Comparison of ENCODE assay signal across 29 cellular contexts in genomic region chr5:151259931-151260330, GRCh38. TPM values are rescaled to one million over a fixed set of nuclear protein-coding genes. Genes with fewer than 3 reads are reported as not detected.
"Had no signal": no experiment of that assay in that cellular context is flagged by ENCODE, and none has a peak within 500 bp of the region (broad histone marks: within the 10 kb centered on the region; RNA-seq: fewer than 3 reads in every experiment).

No MANE protein-coding gene starts in this region.

- ATAC-seq: activated CD4-positive, alpha-beta T cell treated with anti-CD3 and anti-CD28 coated beads for 36 hours; left lobe of liver; lower lobe of right lung; naive thymus-derived CD8-positive, alpha-beta T cell; sciatic nerve; WTC11 had no signal

- H3K4me3 Mint-ChIP-seq: activated CD4-positive, alpha-beta T cell treated with anti-CD3 and anti-CD28 coated beads for 36 hours; activated naive CD8-positive, alpha-beta T cell treated with anti-CD3 and anti-CD28 coated beads for 36 hours; activated T-cell treated with anti-CD3 and anti-CD28 coated beads, Interleukin-2, amount 50 U/mL, for 24 hours; naive thymus-derived CD8-positive, alpha-beta T cell; neural progenitor cell; WTC11 had no signal

- H3K27me3 Mint-ChIP-seq: activated CD4-positive, alpha-beta T cell treated with anti-CD3 and anti-CD28 coated beads for 36 hours; activated naive CD8-positive, alpha-beta T cell treated with anti-CD3 and anti-CD28 coated beads for 36 hours; activated T-cell treated with anti-CD3 and anti-CD28 coated beads, Interleukin-2, amount 50 U/mL, for 24 hours; naive thymus-derived CD8-positive, alpha-beta T cell had no signal

- H3K4me1 ChIP-seq: neural progenitor cell, testis had no signal

- H3K27ac ChIP-seq: coronary artery, lower lobe of right lung, neural progenitor cell, testis, upper lobe of left lung had no signal

- H3K9me3 ChIP-seq: lower lobe of right lung, testis, upper lobe of left lung had no signal

- H3K27me3 ChIP-seq: neural progenitor cell, testis, upper lobe of left lung had no signal

- H3K36me3 ChIP-seq: neural progenitor cell had no signal

- DNase-seq: activated CD4-positive, alpha-beta T cell treated with anti-CD3 and anti-CD28 coated beads for 36 hours; activated CD4-positive, alpha-beta T cell treated with anti-CD3 and anti-CD28 coated beads, Interleukin-2, amount 50 U/mL, for 4 hours; activated CD8-positive, alpha-beta memory T cell treated with anti-CD3 and anti-CD28 coated beads for 24 hours; activated CD8-positive, alpha-beta memory T cell treated with anti-CD3 and anti-CD28 coated beads, Interleukin-2, amount 50 U/mL, for 4 hours; activated naive CD4-positive, alpha-beta T cell treated with Interleukin-2 at 50 U/mL for 16 hours; activated naive CD8-positive, alpha-beta T cell treated with anti-CD3 and anti-CD28 coated beads for 36 hours; activated T-cell treated with anti-CD3 and anti-CD28 coated beads, Interleukin-2, amount 50 U/mL, for 24 hours; cerebellar nuclear complex; foreskin melanocyte; kidney; lower lobe of right lung; naive thymus-derived CD8-positive, alpha-beta T cell; small intestine; stimulated activated CD4-positive, alpha-beta T cell treated with anti-CD3 and anti-CD28 coated beads, Interleukin-2, amount 100 ng/mL, for 24 hours; stimulated activated naive CD4-positive, alpha-beta T cell; T-helper 9 cell; testis; upper lobe of left lung had no signal

- H3K27ac Mint-ChIP-seq: activated CD4-positive, alpha-beta T cell treated with anti-CD3 and anti-CD28 coated beads for 36 hours; activated naive CD8-positive, alpha-beta T cell treated with anti-CD3 and anti-CD28 coated beads for 36 hours; activated T-cell treated with anti-CD3 and anti-CD28 coated beads, Interleukin-2, amount 50 U/mL, for 24 hours; activated T-helper 2 cell treated with anti-CD3 and anti-CD28 coated beads, Interferon-gamma antibody, Interleukin-2, Interleukin-4, amounts not matched to agents 10 μg/mL and 5 μg/mL and 100 μg/mL, durations not matched to agents 14 hours and 24 hours and 36 hours; neural progenitor cell; WTC11 had no signal

- H3K4me3 ChIP-seq: coronary artery, lower lobe of right lung, neural progenitor cell, testis, upper lobe of left lung had no signal

- H3K9me3 Mint-ChIP-seq: activated naive CD8-positive, alpha-beta T cell treated with anti-CD3 and anti-CD28 coated beads for 36 hours; activated T-cell treated with anti-CD3 and anti-CD28 coated beads, Interleukin-2, amount 50 U/mL, for 24 hours; activated T-helper 2 cell treated with anti-CD3 and anti-CD28 coated beads, Interferon-gamma antibody, Interleukin-2, Interleukin-4, amounts not matched to agents 10 μg/mL and 5 μg/mL and 100 μg/mL, durations not matched to agents 14 hours and 24 hours and 36 hours; naive thymus-derived CD8-positive, alpha-beta T cell; neural progenitor cell; WTC11 had no signal

RNA-seq across cellular contexts. Expression of gene SLC36A3, which starts 43.6 kb away (rescaled TPM):
- total RNA-seq: activated CD4-positive, alpha-beta T cell treated with anti-CD3 and anti-CD28 coated beads for 36 hours; activated naive CD8-positive, alpha-beta T cell treated with anti-CD3 and anti-CD28 coated beads for 36 hours; activated T-helper 2 cell treated with anti-CD3 and anti-CD28 coated beads, Interferon-gamma antibody, Interleukin-2, Interleukin-4, amounts not matched to agents 10 μg/mL and 5 μg/mL and 100 μg/mL, durations not matched to agents 14 hours and 24 hours and 36 hours; epithelial cell of proximal tubule; kidney; left lobe of liver; lower lobe of right lung; naive thymus-derived CD8-positive, alpha-beta T cell; omental fat pad; posterior vena cava; renal cortical epithelial cell; sciatic nerve; T-helper 1 cell treated with Interleukin-12 subunit alpha and Interleukin-12 subunit beta and Interleukin-4 antibody, amounts not matched to agents 30 ng/mL and 1 ng/mL, for 36 hours; upper lobe of left lung; WTC11 had no signal
- polyA plus RNA-seq: naive thymus-derived CD8-positive, alpha-beta T cell; small intestine had no signal
